ENCODE assay signal across 17 cellular contexts in the genomic region with DNA sequence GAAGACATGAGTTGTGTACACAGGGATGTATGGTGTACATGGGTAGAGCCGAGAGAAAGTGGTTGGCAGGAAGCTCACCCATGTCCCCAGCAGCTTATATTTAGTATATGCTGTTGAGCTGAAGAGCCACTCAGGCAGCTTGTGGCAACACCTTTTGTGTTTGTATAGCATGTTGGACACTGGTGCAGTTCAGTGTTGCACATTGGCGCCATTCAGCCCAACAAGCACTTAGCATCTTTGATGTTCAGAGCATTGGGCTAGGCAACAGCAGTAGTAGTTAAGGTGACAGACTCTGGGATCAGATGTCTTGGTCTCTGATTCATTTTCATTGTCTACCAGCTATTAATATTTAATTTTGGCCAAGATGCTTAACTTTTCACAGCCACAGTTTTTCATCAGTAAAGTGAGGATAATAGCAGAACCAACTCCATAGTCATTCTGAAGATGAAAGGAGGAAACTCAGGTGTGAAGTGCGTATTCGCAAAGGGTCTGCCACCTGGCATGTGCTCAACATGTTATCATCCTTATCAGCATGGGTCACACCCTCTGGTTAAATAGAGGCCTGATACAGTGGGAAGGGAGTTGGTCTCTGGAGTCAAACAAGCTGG.
A peak's percentile ranks its signal among the peaks of the same experiment; 100 is the strongest.
DNase-seq lines count a peak whose midpoint lies in the region; ATAC-seq and TF ChIP-seq lines count a peak whose summit lies in the region.
"Had no signal": no experiment of that assay in that cellular context is flagged by ENCODE, and none has a peak within 500 bp of the region (broad histone marks: within the 10 kb centered on the region; RNA-seq: fewer than 3 reads in every experiment).

No MANE protein-coding gene starts in this region.

- no TSS peak for BruUV-seq in IMR-90 (replicated peaks; lab: Mats Ljungman, UMichigan)

- no peak for ATAC-seq in natural killer cell treated with Interleukin-12 subunit alpha and Interleukin-12 subunit beta and Interleukin-15 and Interleukin-18, amount 100 ng/mL, for 72 hours
- ATAC-seq in natural killer cell (no peak), IMR-90 (ENCODE audit: low read depth) (no peak), T-helper 17 cell (no peak), GM18520 (IDR thresholded peaks at IDR 0.05; ENCODE audit: unreplicated experiment) (no peak)
- ATAC-seq in stimulated activated effector memory CD8-positive, alpha-beta T cell treated with anti-CD3 and anti-CD28 coated beads, Interleukin-12 subunit alpha, Interleukin-12 subunit beta, amount 100 ng/mL, for 72 hours: no peak
- ATAC-seq: body of pancreas had no signal

- no peak overlapping the region for H4K91ac ChIP-seq in IMR-90 (ENCODE audit: insufficient read depth, low read depth, low read length)

- H3K9me1 ChIP-seq in IMR-90 (ENCODE audit: insufficient read depth, low read length): peaks cover 13% of the 10 kb centered on the region

- no peak overlapping the region for H2BK5ac ChIP-seq in IMR-90 (ENCODE audit: low read depth, low read length, poor library complexity, severe bottlenecking)

- H3K27ac ChIP-seq in IMR-90 (ENCODE audit: insufficient read depth, low read length): no peak overlapping the region
- H3K27ac ChIP-seq: body of pancreas, testis had no signal

- no peak overlapping the region; the same call in 1 of the 2 replicates for H2BK120ac ChIP-seq in IMR-90 (ENCODE audit: low read depth, low read length)

- no peak for TF ChIP-seq POLR2A in IMR-90 (IDR thresholded peaks at IDR 0.05; ENCODE audit: low read depth, low read length)

- no peak for TF ChIP-seq RAD21 in IMR-90 (IDR thresholded peaks at IDR 0.05; ENCODE audit: low read length)

- no peak overlapping the region for H3K4ac ChIP-seq in IMR-90 (ENCODE audit: low read depth, low read length)

- H3K4me3 Mint-ChIP-seq in natural killer cell treated with Interleukin-12 subunit alpha and Interleukin-12 subunit beta and Interleukin-15 and Interleukin-18, amount 100 ng/mL, for 72 hours: peak overlapping the region; percentile 28
- H3K4me3 Mint-ChIP-seq in natural killer cell (no peak overlapping the region), T-helper 17 cell (no peak overlapping the region)
- H3K4me3 Mint-ChIP-seq in stimulated activated effector memory CD8-positive, alpha-beta T cell treated with anti-CD3 and anti-CD28 coated beads, Interleukin-12 subunit alpha, Interleukin-12 subunit beta, amount 100 ng/mL, for 72 hours: no peak overlapping the region
- H3K4me3 Mint-ChIP-seq: activated naive CD4-positive, alpha-beta T cell treated with anti-CD3 and anti-CD28 coated beads, Interleukin-2, amount 50 U/mL, for 24 hours had no signal

- H3K27me3 ChIP-seq in IMR-90 (ENCODE audit: control insufficient read depth, insufficient read depth, low read length): no peaks in the 10 kb centered on the region
- H3K27me3 ChIP-seq: body of pancreas, testis had no signal

- no peak overlapping the region for H2BK20ac ChIP-seq in IMR-90 (ENCODE audit: low read depth, low read length)

- peak overlapping the region; percentile 84 to 93 for H3K27ac Mint-ChIP-seq in natural killer cell treated with Interleukin-12 subunit alpha and Interleukin-12 subunit beta and Interleukin-15 and Interleukin-18, amount 100 ng/mL, for 72 hours
- H3K27ac Mint-ChIP-seq in natural killer cell: peak overlapping the region in 1 of 2 donors; percentile 95
- peak overlapping the region; percentile 79 for H3K27ac Mint-ChIP-seq in T-helper 17 cell
- peak overlapping the region; percentile 89 for H3K27ac Mint-ChIP-seq in stimulated activated effector memory CD8-positive, alpha-beta T cell treated with anti-CD3 and anti-CD28 coated beads, Interleukin-12 subunit alpha, Interleukin-12 subunit beta, amount 100 ng/mL, for 72 hours
- H3K27ac Mint-ChIP-seq: activated naive CD4-positive, alpha-beta T cell treated with anti-CD3 and anti-CD28 coated beads, Interleukin-2, amount 50 U/mL, for 24 hours had no signal

- POLR2A ChIA-PET in IMR-90 (lab: Charles Lee; ENCODE audit: unreplicated experiment): no interaction called here

- peaks cover 69 to 81% of the 10 kb centered on the region in 2 donors for H3K4me1 Mint-ChIP-seq in natural killer cell treated with Interleukin-12 subunit alpha and Interleukin-12 subunit beta and Interleukin-15 and Interleukin-18, amount 100 ng/mL, for 72 hours (ENCODE audit: low read depth in 2 of 2)
- peaks cover 54 to 63% of the 10 kb centered on the region in 2 donors for H3K4me1 Mint-ChIP-seq in natural killer cell
- H3K4me1 Mint-ChIP-seq in T-helper 17 cell: peaks cover 36% of the 10 kb centered on the region
- peaks cover 97% of the 10 kb centered on the region for H3K4me1 Mint-ChIP-seq in stimulated activated effector memory CD8-positive, alpha-beta T cell treated with anti-CD3 and anti-CD28 coated beads, Interleukin-12 subunit alpha, Interleukin-12 subunit beta, amount 100 ng/mL, for 72 hours

- no peak overlapping the region for H2AFZ ChIP-seq in IMR-90 (replicated peaks; ENCODE audit: low read length, poor library complexity)

- no peak for DNase-seq in natural killer cell treated with Interleukin-12 subunit alpha and Interleukin-12 subunit beta and Interleukin-15 and Interleukin-18, amount 100 ng/mL, for 72 hours (ENCODE audit: low spot score)
- DNase-seq in natural killer cell (no peak), IMR-90 (no peak), T-helper 17 cell (no peak), hypothalamus (lab: John Stamatoyannopoulos, UW) (no peak), GOT3 (lab: John Stamatoyannopoulos, UW) (no peak)
- DNase-seq in stimulated activated effector memory CD8-positive, alpha-beta T cell treated with anti-CD3 and anti-CD28 coated beads, Interleukin-12 subunit alpha, Interleukin-12 subunit beta, amount 100 ng/mL, for 72 hours (ENCODE audit: low spot score in 2 of 2): no peak
- DNase-seq: activated CD4-positive, alpha-beta T cell treated with anti-CD3 and anti-CD28 coated beads, Interleukin-2, amount 50 U/mL, for 1 hour; activated T-cell treated with anti-CD3 and anti-CD28 coated beads for 4 hours; body of pancreas; cortex of kidney; NCI-H2107; occipital lobe; retina; testis had no signal

- H3K23ac ChIP-seq in IMR-90 (ENCODE audit: low read depth, low read length): no peak overlapping the region

- H4K5ac ChIP-seq in IMR-90 (ENCODE audit: low read depth, low read length): no peak overlapping the region

- no peak overlapping the region for H2BK15ac ChIP-seq in IMR-90 (ENCODE audit: low read depth, low read length)

- H3K9me3 ChIP-seq in IMR-90 (ENCODE audit: control insufficient read depth, insufficient read depth, low read length) (no peaks in the 10 kb centered on the region), T-helper 17 cell (ENCODE audit: control insufficient read depth, low read length, poor library complexity, severe bottlenecking) (no peaks in the 10 kb centered on the region)
- H3K9me3 ChIP-seq: body of pancreas, testis had no signal

- dilution Hi-C loops in IMR-90 (cut with HindIII; ENCODE audit: low sequenced_read_pairs, unreplicated experiment): no loop called here

- peak overlapping the region; percentile 35; the same call in 1 of the 2 replicates for H2AK5ac ChIP-seq in IMR-90 (ENCODE audit: low read depth, low read length)

- in situ Hi-C loops in IMR-90 (cut with MboI; ENCODE audit: low sequenced_read_pairs): no loop called here

- H3K4me2 ChIP-seq in IMR-90 (ENCODE audit: low read depth, low read length): no peak overlapping the region

- H3K36me3 ChIP-seq in IMR-90 (ENCODE audit: control insufficient read depth, insufficient read depth, low read length): no peaks in the 10 kb centered on the region

- no peaks in the 10 kb centered on the region for H3K79me1 ChIP-seq in IMR-90 (ENCODE audit: low read depth in 1 of 2, low read length in 2 of 2)

- WGBS in IMR-90 (ENCODE audit: extremely low coverage in 2 of 2, insufficient read length in 1 of 2), 2 experiments: no CpG with 5 or more reads among the region's 4 CpGs

- no peak overlapping the region for H3K4me3 ChIP-seq in IMR-90 (ENCODE audit: insufficient read depth, low read depth, low read length)
- H3K4me3 ChIP-seq: body of pancreas, testis had no signal

- intact Hi-C loops in natural killer cell (cut with micrococcal nuclease) (no loop called here), IMR-90 (cut with micrococcal nuclease) (no loop called here)

- TF ChIP-seq CTCF in natural killer cell (IDR thresholded peaks at IDR 0.05) (no peak), IMR-90 (conservative IDR thresholded peaks at IDR 0.05; ENCODE audit: low read depth, low read length) (no peak)

- no peaks in the 10 kb centered on the region for H4K20me1 ChIP-seq in IMR-90 (ENCODE audit: insufficient read depth, low read length)

- no peak overlapping the region for H4K8ac ChIP-seq in IMR-90 (ENCODE audit: low read depth in 2 of 2, low read length in 2 of 2)

- peaks cover 10% of the 10 kb centered on the region for H3K4me1 ChIP-seq in IMR-90 (ENCODE audit: control insufficient read depth, insufficient read depth, low read length)
- H3K4me1 ChIP-seq: body of pancreas had no signal

- H3K9me3 Mint-ChIP-seq in natural killer cell treated with Interleukin-12 subunit alpha and Interleukin-12 subunit beta and Interleukin-15 and Interleukin-18, amount 100 ng/mL, for 72 hours: no peaks in the 10 kb centered on the region
- no peaks in the 10 kb centered on the region for H3K9me3 Mint-ChIP-seq in natural killer cell
- no peaks in the 10 kb centered on the region for H3K9me3 Mint-ChIP-seq in stimulated activated effector memory CD8-positive, alpha-beta T cell treated with anti-CD3 and anti-CD28 coated beads, Interleukin-12 subunit alpha, Interleukin-12 subunit beta, amount 100 ng/mL, for 72 hours
- H3K9me3 Mint-ChIP-seq: activated naive CD4-positive, alpha-beta T cell treated with anti-CD3 and anti-CD28 coated beads, Interleukin-2, amount 50 U/mL, for 24 hours had no signal

- H3K56ac ChIP-seq in IMR-90 (ENCODE audit: extremely low read depth, insufficient read depth, low read length): no peak overlapping the region

- no peak overlapping the region for H3K9ac ChIP-seq in IMR-90 (ENCODE audit: low read depth, low read length)

- H3K36me3 Mint-ChIP-seq in natural killer cell treated with Interleukin-12 subunit alpha and Interleukin-12 subunit beta and Interleukin-15 and Interleukin-18, amount 100 ng/mL, for 72 hours: peaks cover 12% of the 10 kb centered on the region
- peaks cover 7% of the 10 kb centered on the region for H3K36me3 Mint-ChIP-seq in natural killer cell
- peaks cover 11% of the 10 kb centered on the region for H3K36me3 Mint-ChIP-seq in T-helper 17 cell (ENCODE audit: low read depth)
- peaks cover 32% of the 10 kb centered on the region for H3K36me3 Mint-ChIP-seq in stimulated activated effector memory CD8-positive, alpha-beta T cell treated with anti-CD3 and anti-CD28 coated beads, Interleukin-12 subunit alpha, Interleukin-12 subunit beta, amount 100 ng/mL, for 72 hours

- CTCF ChIA-PET in IMR-90 (lab: Yijun Ruan, JAX): interaction anchor here (0.6 kb wide), 1 partner anchor 90 kb away, joined by 4 read pairs; no protein-coding TSS in a partner anchor

- H3K18ac ChIP-seq in IMR-90 (ENCODE audit: low read depth, low read length): no peak overlapping the region

- H3K27me3 Mint-ChIP-seq in natural killer cell treated with Interleukin-12 subunit alpha and Interleukin-12 subunit beta and Interleukin-15 and Interleukin-18, amount 100 ng/mL, for 72 hours: no peaks in the 10 kb centered on the region
- no peaks in the 10 kb centered on the region for H3K27me3 Mint-ChIP-seq in natural killer cell (ENCODE audit: low read depth in 2 of 2)
- no peaks in the 10 kb centered on the region for H3K27me3 Mint-ChIP-seq in T-helper 17 cell
- H3K27me3 Mint-ChIP-seq: activated naive CD4-positive, alpha-beta T cell treated with anti-CD3 and anti-CD28 coated beads, Interleukin-2, amount 50 U/mL, for 24 hours had no signal

- no peak overlapping the region for H2AK9ac ChIP-seq in IMR-90 (replicated peaks; ENCODE audit: low read depth, low read length, poor library complexity)

- H3K14ac ChIP-seq in IMR-90 (replicated peaks; ENCODE audit: low read depth, low read length): no peak overlapping the region
